Comparison of ENCODE assay signal across 10 cellular contexts in genomic region chrX:135463937-135464336, GRCh38. TPM values are rescaled to one million over a fixed set of nuclear protein-coding genes. Genes with fewer than 3 reads are reported as not detected.
DNase-seq lines count a peak whose midpoint lies in the region; ATAC-seq and TF ChIP-seq lines count a peak whose summit lies in the region.
"Had no signal": no experiment of that assay in that cellular context is flagged by ENCODE, and none has a peak within 500 bp of the region (broad histone marks: within the 10 kb centered on the region; RNA-seq: fewer than 3 reads in every experiment).

No MANE protein-coding gene starts in this region.

- H3K27me3 Mint-ChIP-seq in Calu3 (ENCODE audit: unreplicated experiment) = peaks cover 46% of the 10 kb centered on the region

- H3K36me3 Mint-ChIP-seq in Calu3 (ENCODE audit: insufficient read depth, unreplicated experiment) = no peaks in the 10 kb centered on the region
- H3K36me3 Mint-ChIP-seq: neural progenitor cell had no signal

- BruUV-seq in Calu3 (replicated peaks; lab: Mats Ljungman, UMichigan) = no TSS peak

- H3K9me3 Mint-ChIP-seq in Calu3 (ENCODE audit: low read depth, unreplicated experiment) = no peaks in the 10 kb centered on the region

- no peak overlapping the region for H3K4me3 Mint-ChIP-seq in Calu3 (ENCODE audit: low read depth, unreplicated experiment)
- H3K4me3 Mint-ChIP-seq: neural progenitor cell had no signal

- TF ChIP-seq CTCF in heart right ventricle (IDR thresholded peaks at IDR 0.05) = peak in 5 of 9 donors; percentile 26 to 45 (median 34)
- TF ChIP-seq CTCF in Calu3 (IDR thresholded peaks at IDR 0.05; ENCODE audit: unreplicated experiment) = no peak

- CTCF ChIA-PET in Calu3 (lab: Charles Lee) = interaction anchor here (1.0 kb wide), 1 partner anchor 278 kb away, joined by 3 read pairs; no protein-coding TSS in a partner anchor

- H3K4me3 ChIP-seq in heart right ventricle = no peak overlapping the region
- no peak overlapping the region for H3K4me3 ChIP-seq in MG63
- H3K4me3 ChIP-seq: neural progenitor cell, SJSA1 had no signal

- H3K4me1 Mint-ChIP-seq in Calu3 (ENCODE audit: low read depth, unreplicated experiment) = no peaks in the 10 kb centered on the region
- H3K4me1 Mint-ChIP-seq: neural progenitor cell had no signal

- ATAC-seq in heart right ventricle (no peak), Right ventricle myocardium superior (ENCODE audit: poor library complexity) (no peak)

- H3K36me3 ChIP-seq in heart right ventricle (no peaks in the 10 kb centered on the region), MG63 (no peaks in the 10 kb centered on the region)
- H3K36me3 ChIP-seq: neural progenitor cell, SJSA1 had no signal

- DNase-seq in heart right ventricle (no peak), Right ventricle myocardium superior (no peak), MG63 (peak; percentile 1), dermis blood vessel endothelial cell (peak; percentile 31), globus pallidus (ENCODE audit: low spot score) (no peak), D341Med (ENCODE audit: low spot score) (no peak), Calu3 (no peak), NCI-H1048 (lab: John Stamatoyannopoulos, UW) (no peak)

- no peaks in the 10 kb centered on the region for H3K4me1 ChIP-seq in heart right ventricle
- H3K4me1 ChIP-seq: neural progenitor cell, SJSA1 had no signal

- WGBS in heart right ventricle, 2 donors = 63 to 81% methylated on average over 2 of the region's 2 CpGs

- H3K27me3 ChIP-seq in heart right ventricle (peaks cover 0 to 37% (median 0%) of the 10 kb centered on the region in 7 donors), MG63 (no peaks in the 10 kb centered on the region)
- H3K27me3 ChIP-seq: neural progenitor cell, SJSA1 had no signal

- no peak overlapping the region for H3K27ac ChIP-seq in heart right ventricle
- H3K27ac ChIP-seq: neural progenitor cell, SJSA1 had no signal

- H3K9me3 ChIP-seq in heart right ventricle (no peaks in the 10 kb centered on the region), MG63 (no peaks in the 10 kb centered on the region)
- H3K9me3 ChIP-seq: SJSA1 had no signal

- H3K27ac Mint-ChIP-seq in Calu3 (ENCODE audit: unreplicated experiment) = no peak overlapping the region
- H3K27ac Mint-ChIP-seq: neural progenitor cell had no signal

- intact Hi-C loops in heart right ventricle (cut with DNase I) (no loop called here), Right ventricle myocardium superior (cut with DNase I) (no loop called here), Calu3 (cut with micrococcal nuclease; ENCODE audit: unreplicated experiment) (no loop called here)

RNA-seq across cellular contexts. Expression of gene SMIM10L2A, which starts 42.2 kb away (rescaled TPM):
- 1 to 10 TPM in 7 of 10 donors, under 1 TPM in 3; 0.58 to 2.5 (median 1.6) TPM for total RNA-seq in heart right ventricle
- 1 to 10 TPM in 1 of 2 donors, under 1 TPM in 1; 0.38 to 1.1 TPM for polyA plus RNA-seq in heart right ventricle
- total RNA-seq in Right ventricle myocardium superior = 1.6 TPM
- total RNA-seq in MG63 (2014; rRNA removed; shearing (Covaris generic); ENCODE audit: low replicate concordance) = 0.46 TPM in 1 of 2 replicates, not detected in the other
- 0.70 and 1.0 TPM in 2 replicates for total RNA-seq in dermis blood vessel endothelial cell
- total RNA-seq in Calu3 (2022) = 1.2 and 1.3 TPM in 2 replicates
- total RNA-seq: SJSA1 had no signal

RNA-seq across cellular contexts. Expression of gene INTS6L, which starts 56.5 kb away (rescaled TPM):
- 1 to 10 TPM; 1.4 to 3.4 (median 2.6) TPM for total RNA-seq in heart right ventricle
- 1 to 10 TPM; 1.8 to 8.9 TPM for polyA plus RNA-seq in heart right ventricle
- 2.4 TPM for total RNA-seq in Right ventricle myocardium superior
- 1.4 and 2.3 TPM in 2 replicates for total RNA-seq in MG63 (2014; rRNA removed; shearing (Covaris generic); ENCODE audit: low replicate concordance)
- 3.3 and 4.6 TPM in 2 replicates for total RNA-seq in dermis blood vessel endothelial cell
- total RNA-seq in Calu3 (2022) = 5.7 and 7.2 TPM in 2 replicates

Comparison
In these comparisons a context has a peak if more than half of its experiments do, and no peak if none do; other contexts are left out.
1. DNase-seq: peak in MG63 (single experiment) and dermis blood vessel endothelial cell (single experiment); none in heart right ventricle (0 of 2), Right ventricle myocardium superior (single experiment), globus pallidus (single experiment), D341Med (single experiment), Calu3 (single experiment) and NCI-H1048 (single experiment).